11 cellular contexts compared by ENCODE assay signal in the genomic region with DNA sequence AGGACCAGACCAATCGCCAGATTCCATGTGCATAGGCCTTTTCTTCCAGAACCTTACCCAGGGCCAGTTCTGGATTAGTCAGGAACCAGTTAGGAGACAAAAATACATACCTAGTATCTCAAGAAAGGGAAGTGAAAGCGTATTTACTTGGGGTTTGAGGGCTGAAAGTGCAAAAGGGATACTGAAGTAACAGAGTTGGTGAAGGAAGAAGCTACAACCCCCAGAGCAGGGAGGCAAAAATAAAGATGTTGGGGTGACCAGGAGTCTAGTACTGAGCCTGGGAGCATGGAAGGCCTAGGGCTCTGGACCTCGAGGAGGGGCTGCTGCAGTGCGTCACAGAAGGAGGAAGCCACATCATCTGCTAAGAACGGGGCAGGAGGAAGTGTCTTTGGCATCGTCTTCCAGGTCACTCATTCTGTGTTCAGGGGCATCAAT. TPM values are rescaled to one million over a fixed set of nuclear protein-coding genes. Genes with fewer than 3 reads are reported as not detected.
A peak's percentile ranks its signal among the peaks of the same experiment; 100 is the strongest.
DNase-seq lines count a peak whose midpoint lies in the region; ATAC-seq and TF ChIP-seq lines count a peak whose summit lies in the region.
"Had no signal": no experiment of that assay in that cellular context is flagged by ENCODE, and none has a peak within 500 bp of the region (broad histone marks: within the 10 kb centered on the region; RNA-seq: fewer than 3 reads in every experiment).

No MANE protein-coding gene starts in this region.

- H3K27ac Mint-ChIP-seq in naive B cell: peak overlapping the region; percentile 9 to 91 (median 81)

- no peak overlapping the region for H3K4me3 ChIP-seq in left ventricle myocardium inferior

- no peaks in the 10 kb centered on the region for H3K4me1 ChIP-seq in left ventricle myocardium inferior

- no peaks in the 10 kb centered on the region for H3K27me3 ChIP-seq in left ventricle myocardium inferior (ENCODE audit: low read depth)

- no peaks in the 10 kb centered on the region for H3K36me3 ChIP-seq in left ventricle myocardium inferior

- H3K9me3 Mint-ChIP-seq in naive B cell: no peaks in the 10 kb centered on the region

- H3K27ac ChIP-seq in left ventricle myocardium inferior (replicated peaks): no peak overlapping the region

- peak; percentile 72 for DNase-seq in NOMO-1 treated with DMSO at 0.1 percent for 48 hours (lab: John Stamatoyannopoulos, UW; ENCODE audit: unreplicated experiment)
- peak; percentile 55 for DNase-seq in naive B cell
- DNase-seq in DMS153 (lab: John Stamatoyannopoulos, UW): no peak
- no peak for DNase-seq in mesenteric fat pad (ENCODE audit: low spot score)
- DNase-seq in dedifferentiated amniotic fluid mesenchymal stem cell (ENCODE audit: extremely low spot score): no peak
- DNase-seq in left ventricle myocardium inferior: no peak
- DNase-seq: activated CD4-positive, alpha-beta T cell treated with anti-CD3 and anti-CD28 coated beads, Interleukin-2, amount 50 U/mL, for 4 hours; central memory CD4-positive, alpha-beta T cell; IMR-90 had no signal

- no peaks in the 10 kb centered on the region for H3K36me3 Mint-ChIP-seq in naive B cell

- H3K4me3 Mint-ChIP-seq in naive B cell: peak overlapping the region in 7 of 8 donors; percentile 46 to 89 (median 71)

- intact Hi-C loops in left ventricle myocardium inferior (cut with micrococcal nuclease): no loop called here

- H3K4me1 Mint-ChIP-seq in naive B cell: peaks cover 12 to 17% (median 16%) of the 10 kb centered on the region in 3 donors

- H3K27me3 Mint-ChIP-seq in naive B cell: no peaks in the 10 kb centered on the region

- TF ChIP-seq CTCF in left ventricle myocardium inferior (IDR thresholded peaks at IDR 0.05; ENCODE audit: borderline replicate concordance): no peak

- H3K9me3 ChIP-seq in left ventricle myocardium inferior (replicated peaks): no peaks in the 10 kb centered on the region

- peak; percentile 83 for ATAC-seq in GM18517 (IDR thresholded peaks at IDR 0.05; ENCODE audit: unreplicated experiment)
- ATAC-seq in GM21786 (IDR thresholded peaks at IDR 0.05; ENCODE audit: unreplicated experiment): peak; percentile 74
- ATAC-seq in naive B cell (ENCODE audit: low read depth in 2 of 2): peak; percentile 91 to 96

RNA-seq across cellular contexts. Expression of a gene that starts 38.3 kb away (rescaled TPM):
- under 1 TPM in 5 of 6 donors, not detected in 1; 0.27 to 0.57 (median 0.38) TPM for polyA plus RNA-seq in naive B cell (ENCODE audit: low read depth in 6 of 6)
- total RNA-seq in mesenteric fat pad (0.80 TPM), left ventricle myocardium inferior (11.7 TPM)
- total RNA-seq: IMR-90 had no signal
- polyA plus RNA-seq: IMR-90 had no signal

RNA-seq across cellular contexts. Expression of a gene that starts 38.9 kb away (rescaled TPM):
- not detected for polyA plus RNA-seq in naive B cell (ENCODE audit: low read depth in 6 of 6)
- total RNA-seq in mesenteric fat pad (not detected), left ventricle myocardium inferior (not detected)
- total RNA-seq: IMR-90 had no signal
- polyA plus RNA-seq: IMR-90 had no signal

RNA-seq across cellular contexts. Expression of a gene that starts 40.6 kb away (rescaled TPM):
- 100 to 1,000 TPM in 2 of 6 donors, 10 to 100 TPM in 4; 39.6 to 269 (median 78.3) TPM for polyA plus RNA-seq in naive B cell (ENCODE audit: low read depth in 6 of 6)
- total RNA-seq in mesenteric fat pad (1,133 TPM), left ventricle myocardium inferior (225 TPM)

RNA-seq across cellular contexts. Expression of a gene that starts 45.2 kb away (rescaled TPM):
- polyA plus RNA-seq in naive B cell (ENCODE audit: low read depth in 6 of 6): 10 to 100 TPM; 25.0 to 29.6 (median 27.2) TPM
- 57.4 TPM for total RNA-seq in mesenteric fat pad
- 55.6 TPM for total RNA-seq in left ventricle myocardium inferior

Comparison
In these comparisons a context has a peak if more than half of its experiments do, and no peak if none do; other contexts are left out.
1. DNase-seq: peak in NOMO-1 treated with DMSO at 0.1 percent for 48 hours (single experiment) and naive B cell (single experiment); none in DMS153 (single experiment), mesenteric fat pad (single experiment), dedifferentiated amniotic fluid mesenchymal stem cell (single experiment) and left ventricle myocardium inferior (single experiment).
2. Peak in every context shown above with its lines, with median percentiles within 50 percentile points of each other: ATAC-seq.